Comparison of ENCODE assay signal across 6 cellular contexts in genomic region chr2:74548285-74548918, GRCh38. TPM values are rescaled to one million over a fixed set of nuclear protein-coding genes. Genes with fewer than 3 reads are reported as not detected.
A peak's percentile ranks its signal among the peaks of the same experiment; 100 is the strongest.
DNase-seq lines count a peak whose midpoint lies in the region; ATAC-seq and TF ChIP-seq lines count a peak whose summit lies in the region.

No MANE protein-coding gene starts in this region.

- no peak for ATAC-seq in activated B cell treated with CpG ODN at 0.5 μM for 24 hours (ENCODE audit: low read depth)
- no peak for ATAC-seq in lung (ENCODE audit: insufficient read depth, low FRiP score)
- ATAC-seq in HG02970 (IDR thresholded peaks at IDR 0.05; ENCODE audit: low FRiP score, unreplicated experiment), result no peak
- no peak for ATAC-seq in HG03135 (IDR thresholded peaks at IDR 0.05; ENCODE audit: unreplicated experiment)

- CTCF ChIA-PET in activated B cell treated with CpG ODN at 0.5 μM for 24 hours (lab: Charles Lee), result no interaction called here

- H3K4me1 Mint-ChIP-seq in activated B cell treated with CpG ODN at 0.5 μM for 24 hours, result peaks cover 24% of the 10 kb centered on the region

- intact Hi-C loops in activated B cell treated with CpG ODN at 0.5 μM for 24 hours (cut with micrococcal nuclease), result no loop called here

- TF ChIP-seq CTCF in GM12865 (IDR thresholded peaks at IDR 0.05; ENCODE audit: insufficient read depth, low read depth, low read length, missing control alignments), result no peak
- no peak for TF ChIP-seq CTCF in activated B cell treated with CpG ODN at 0.5 μM for 24 hours (IDR thresholded peaks at IDR 0.05)
- TF ChIP-seq CTCF in lung (IDR thresholded peaks at IDR 0.05; ENCODE audit: control extremely low read depth, extremely low read depth), result no peak

- DNase-seq in GM12865 (ENCODE audit: low read depth) (no peak), activated B cell treated with CpG ODN at 0.5 μM for 24 hours (no peak), lung (ENCODE audit: low spot score) (no peak)
- DNase-seq in NK-92 treated with Interleukin-12 subunit alpha and Interleukin-12 subunit beta, amount 100 ng/mL, for 24 hours (lab: John Stamatoyannopoulos, UW), result no peak

- WGBS in lung, 2 donors, result 17 to 33% methylated on average over 20 to 28 of the region's 28 CpGs

- peak overlapping the region; percentile 30 to 37 for H3K27ac ChIP-seq in lung (ENCODE audit: low read depth in 1 of 2, low read length in 1 of 2)

- peaks cover 2 to 11% of the 10 kb centered on the region in 2 donors for H3K4me1 ChIP-seq in lung (ENCODE audit: control insufficient read depth in 2 of 2, insufficient read depth in 2 of 2, low read length in 2 of 2)

- H3K27me3 ChIP-seq in lung (ENCODE audit: control insufficient read depth, insufficient read depth), result no peaks in the 10 kb centered on the region

- no peaks in the 10 kb centered on the region for H3K9me3 Mint-ChIP-seq in activated B cell treated with CpG ODN at 0.5 μM for 24 hours

- H3K36me3 Mint-ChIP-seq in activated B cell treated with CpG ODN at 0.5 μM for 24 hours (ENCODE audit: low read depth), result no peaks in the 10 kb centered on the region

- POLR2A ChIA-PET in activated B cell treated with CpG ODN at 0.5 μM for 24 hours (lab: Charles Lee), result interaction anchor here (1.4 kb wide), 1 partner anchor 18 kb away, joined by 5 read pairs; the partner anchor contains the start of genes AUP1 and HTRA2

- H3K27ac Mint-ChIP-seq in activated B cell treated with CpG ODN at 0.5 μM for 24 hours, result no peak overlapping the region

- H3K27me3 Mint-ChIP-seq in activated B cell treated with CpG ODN at 0.5 μM for 24 hours, result peaks cover 19% of the 10 kb centered on the region

- no peaks in the 10 kb centered on the region for H3K36me3 ChIP-seq in lung (ENCODE audit: control insufficient read depth in 2 of 2, insufficient read depth in 2 of 2, low read length in 2 of 2)

- H3K4me3 Mint-ChIP-seq in activated B cell treated with CpG ODN at 0.5 μM for 24 hours, result peak overlapping the region; percentile 75

- H3K9me3 ChIP-seq in lung (ENCODE audit: control insufficient read depth in 2 of 2, insufficient read depth in 1 of 2, low read length in 1 of 2), result no peaks in the 10 kb centered on the region

- H3K4me3 ChIP-seq in GM12865 (ENCODE audit: low read depth, low read length), result peak overlapping the region; percentile 98
- peak overlapping the region; percentile 63 for H3K4me3 ChIP-seq in lung

RNA-seq across cellular contexts. Expression of gene LOXL3, which starts 5.3 kb away (rescaled TPM):
- total RNA-seq in activated B cell treated with CpG ODN at 0.5 μM for 24 hours, result 1.4 and 2.3 TPM in 2 replicates
- total RNA-seq in lung, result 10 to 100 TPM in 1 of 2 donors, 1 to 10 TPM in 1; 5.9 to 11.1 TPM
- polyA plus RNA-seq in lung, result 1 to 10 TPM; 2.9 to 7.3 TPM

RNA-seq across cellular contexts. Expression of gene DOK1, which starts 6.1 kb away (rescaled TPM):
- total RNA-seq in activated B cell treated with CpG ODN at 0.5 μM for 24 hours (33.8 and 35.1 TPM in 2 replicates), lung (10 to 100 TPM; 17.7 to 34.5 TPM)
- polyA plus RNA-seq in lung, result 10 to 100 TPM; 18.6 to 37.3 TPM

RNA-seq across cellular contexts. Expression of gene HTRA2, which starts 18.7 kb away (rescaled TPM):
- total RNA-seq in activated B cell treated with CpG ODN at 0.5 μM for 24 hours (49.4 and 53.1 TPM in 2 replicates), lung (10 to 100 TPM; 26.6 to 32.4 TPM)
- polyA plus RNA-seq in lung, result 10 to 100 TPM; 30.7 to 42.1 TPM

RNA-seq across cellular contexts. Expression of gene AUP1, which starts 18.9 kb away (rescaled TPM):
- total RNA-seq in activated B cell treated with CpG ODN at 0.5 μM for 24 hours, result 167 and 177 TPM in 2 replicates
- 100 to 1,000 TPM in 1 of 2 donors, 10 to 100 TPM in 1; 65.6 to 102 TPM for total RNA-seq in lung
- 100 to 1,000 TPM; 156 to 185 TPM for polyA plus RNA-seq in lung

RNA-seq across cellular contexts. Expression of gene DQX1, which starts 22.4 kb away (rescaled TPM):
- 0.51 and 0.73 TPM in 2 replicates for total RNA-seq in activated B cell treated with CpG ODN at 0.5 μM for 24 hours
- total RNA-seq in lung, result under 1 TPM in 1 of 2 donors, not detected in 1; 0.34 TPM
- polyA plus RNA-seq in lung, result under 1 TPM; 0.12 to 0.17 TPM
